8 cellular contexts compared by ENCODE assay signal in the genomic region with DNA sequence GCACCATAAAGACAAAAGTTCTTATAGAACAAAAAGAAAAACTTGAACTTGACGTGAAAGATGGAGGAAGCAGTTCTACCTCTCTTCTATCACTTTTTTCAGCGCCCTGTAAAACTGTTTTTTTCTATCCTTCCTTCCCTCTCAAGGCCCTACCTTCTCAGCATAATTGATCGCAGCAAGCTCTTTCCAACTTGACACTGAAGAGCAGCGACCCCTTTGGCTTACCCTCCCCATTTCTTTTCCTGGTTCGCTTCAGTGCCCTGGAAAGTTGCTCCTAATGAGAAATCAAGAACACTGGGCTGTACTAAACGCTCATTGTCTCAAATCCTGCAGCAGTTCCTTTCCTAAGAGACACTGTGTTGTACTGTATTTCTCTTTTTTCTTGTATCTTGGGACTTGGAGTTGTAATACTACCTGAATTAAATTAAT.
A peak's percentile ranks its signal among the peaks of the same experiment; 100 is the strongest.
DNase-seq lines count a peak whose midpoint lies in the region; ATAC-seq and TF ChIP-seq lines count a peak whose summit lies in the region.

No MANE protein-coding gene starts in this region.

- H3K27ac ChIP-seq in left ventricle myocardium inferior (replicated peaks) (peak overlapping the region; percentile 90), urinary bladder (ENCODE audit: low read depth) (no peak overlapping the region)

- DNase-seq in left ventricle myocardium inferior (no peak), cardiac septum (ENCODE audit: low spot score) (no peak), astrocyte of the cerebellum (ENCODE audit: low read depth) (no peak), midbrain (lab: John Stamatoyannopoulos, UW) (peak; percentile 25), NCI-H510A (lab: John Stamatoyannopoulos, UW) (no peak), COLO668 (lab: John Stamatoyannopoulos, UW; ENCODE audit: unreplicated experiment) (no peak)

- peaks cover 26% of the 10 kb centered on the region for H3K27me3 ChIP-seq in left ventricle myocardium inferior (ENCODE audit: low read depth)

- in situ Hi-C loops in astrocyte of the cerebellum (cut with HindIII; ENCODE audit: low sequenced_read_pairs) = no loop called here

- H3K9me3 ChIP-seq in left ventricle myocardium inferior (replicated peaks) = no peaks in the 10 kb centered on the region

- H3K4me1 ChIP-seq in left ventricle myocardium inferior = peaks cover 31% of the 10 kb centered on the region
- no peaks in the 10 kb centered on the region for H3K4me1 ChIP-seq in urinary bladder (ENCODE audit: insufficient read depth)

- WGBS in urinary bladder = 32% methylated on average over 6 of the region's 6 CpGs

- no peak for ATAC-seq in HG02571 (IDR thresholded peaks at IDR 0.05; ENCODE audit: unreplicated experiment)

- intact Hi-C loops in left ventricle myocardium inferior (cut with micrococcal nuclease) (loop anchor here (10.0 kb wide), 1 partner anchor 527 kb away; no protein-coding TSS in a partner anchor), cardiac septum (cut with DNase I) (loop anchor here (5.0 kb wide), 1 partner anchor 64 kb away; no protein-coding TSS in a partner anchor)

- no peak for TF ChIP-seq CTCF in left ventricle myocardium inferior (IDR thresholded peaks at IDR 0.05; ENCODE audit: borderline replicate concordance)
- peak; percentile 16 for TF ChIP-seq CTCF in astrocyte of the cerebellum (IDR thresholded peaks at IDR 0.05; ENCODE audit: low read depth, low read length, missing control alignments)

- H3K36me3 ChIP-seq in left ventricle myocardium inferior = no peaks in the 10 kb centered on the region
- no peaks in the 10 kb centered on the region for H3K36me3 ChIP-seq in urinary bladder (ENCODE audit: insufficient read depth)

- H3K4me3 ChIP-seq in left ventricle myocardium inferior (peak overlapping the region; percentile 84), astrocyte of the cerebellum (ENCODE audit: low read depth, low read length) (peak overlapping the region; percentile 62), urinary bladder (ENCODE audit: low read depth, low read length) (peak overlapping the region; percentile 86)
